9 cellular contexts compared by ENCODE assay signal in the genomic region with DNA sequence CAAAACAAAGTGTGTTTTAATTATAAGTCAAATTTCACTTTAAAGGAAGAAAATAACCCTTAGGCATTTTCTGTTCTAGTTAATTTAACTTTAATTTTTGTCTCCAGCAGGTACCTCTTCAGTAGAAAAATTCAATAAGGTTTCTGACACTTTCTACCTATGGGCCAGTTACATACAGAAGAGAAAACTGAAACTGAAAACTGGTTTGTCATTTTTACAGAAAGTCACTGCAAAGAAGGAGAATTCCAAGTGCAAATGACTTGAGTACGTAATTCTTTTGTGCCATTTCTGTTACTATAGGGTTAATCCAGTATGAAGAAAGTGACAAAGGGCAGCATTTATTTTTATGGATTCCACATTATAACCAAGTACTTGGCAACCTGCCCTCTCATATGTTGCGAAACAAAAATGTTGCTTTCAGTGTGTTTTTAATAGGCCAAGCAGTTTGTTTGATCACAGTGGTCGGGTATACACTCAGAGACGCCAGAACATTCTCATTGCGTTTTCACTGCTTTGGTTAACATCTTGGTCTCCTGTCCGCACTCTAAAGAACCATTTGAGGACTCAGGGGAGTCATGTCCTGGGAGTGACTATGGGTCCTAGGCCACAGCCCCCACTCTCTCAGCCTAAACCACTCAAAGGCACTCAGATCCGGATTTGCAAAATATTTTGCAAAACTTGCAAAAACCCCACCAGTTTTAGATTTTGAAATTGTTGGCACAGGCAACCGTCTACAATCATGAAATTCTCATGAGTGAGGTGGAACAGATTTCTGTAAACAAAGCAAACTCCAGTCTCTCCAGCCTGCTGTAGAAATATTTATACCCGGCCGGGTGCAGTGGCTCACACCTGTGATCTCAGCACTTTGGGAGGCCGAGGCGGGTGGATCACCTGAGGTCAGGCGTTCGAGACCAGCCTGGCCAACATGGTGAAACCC. TPM values are rescaled to one million over a fixed set of nuclear protein-coding genes. Genes with fewer than 3 reads are reported as not detected.
DNase-seq lines count a peak whose midpoint lies in the region; ATAC-seq and TF ChIP-seq lines count a peak whose summit lies in the region.
"Had no signal": no experiment of that assay in that cellular context is flagged by ENCODE, and none has a peak within 500 bp of the region (broad histone marks: within the 10 kb centered on the region; RNA-seq: fewer than 3 reads in every experiment).

No MANE protein-coding gene starts in this region.

- DNase-seq in NCI-H2227 (lab: John Stamatoyannopoulos, UW; ENCODE audit: unreplicated experiment), result peak; percentile 27
- no peak for DNase-seq in NCI-H2227 treated with DMSO at 0.1 percent for 48 hours (lab: John Stamatoyannopoulos, UW)
- peak in 3 of 4 donors; percentile 13 to 67 (median 20) for DNase-seq in body of pancreas
- peak; percentile 32 to 80 (median 72) for DNase-seq in right lobe of liver
- peak; percentile 56 for DNase-seq in ureter (ENCODE audit: low spot score)
- no peak for DNase-seq in stimulated activated CD4-positive, alpha-beta T cell treated with anti-CD3 and anti-CD28 coated beads, Interleukin-2, amount 100 ng/mL, for 24 hours
- DNase-seq in superior temporal gyrus (ENCODE audit: extremely low spot score), result no peak
- DNase-seq: NCI-H1092 had no signal

- H3K27ac ChIP-seq in body of pancreas (peak overlapping the region in 2 of 4 donors; percentile 57 to 72), right lobe of liver (peak overlapping the region; percentile 58 to 93 (median 89))

- no peak overlapping the region for H3K4me3 ChIP-seq in body of pancreas
- no peak overlapping the region for H3K4me3 ChIP-seq in right lobe of liver

- H3K9me3 ChIP-seq in body of pancreas (no peaks in the 10 kb centered on the region), right lobe of liver (no peaks in the 10 kb centered on the region)

- H3K36me3 ChIP-seq in body of pancreas (replicated peaks in 1 of 2; ENCODE audit: insufficient read depth in 1 of 2, low read depth in 2 of 2), result no peaks in the 10 kb centered on the region
- no peaks in the 10 kb centered on the region for H3K36me3 ChIP-seq in right lobe of liver

- H3K4me1 ChIP-seq in body of pancreas, result peaks cover 4% of the 10 kb centered on the region
- H3K4me1 ChIP-seq in right lobe of liver, result peaks cover 0 to 24% (median 8%) of the 10 kb centered on the region in 4 donors

- TF ChIP-seq CTCF in body of pancreas (IDR thresholded peaks at IDR 0.05), result no peak
- no peak for TF ChIP-seq CTCF in right lobe of liver (IDR thresholded peaks at IDR 0.05)

- peak; percentile 55 for ATAC-seq in body of pancreas
- peak; percentile 76 to 86 (median 78) for ATAC-seq in right lobe of liver
- ATAC-seq in GM19452 (IDR thresholded peaks at IDR 0.05; ENCODE audit: unreplicated experiment), result no peak

- intact Hi-C loops in body of pancreas (cut with DNase I) (no loop called here), right lobe of liver (cut with DNase I) (no loop called here)

- TF ChIP-seq POLR2A in body of pancreas (IDR thresholded peaks at IDR 0.05), result no peak
- no peak for TF ChIP-seq POLR2A in right lobe of liver (IDR thresholded peaks at IDR 0.05)

- no peaks in the 10 kb centered on the region for H3K27me3 ChIP-seq in body of pancreas
- no peaks in the 10 kb centered on the region for H3K27me3 ChIP-seq in right lobe of liver

- WGBS in body of pancreas, 2 donors, result 27 to 29% methylated on average over 14 of the region's 14 CpGs
- 6% methylated on average over 14 of the region's 14 CpGs for WGBS in right lobe of liver (ENCODE audit: insufficient coverage, low coverage, low lambda C conversion rate, missing lambda C conversion rate)

RNA-seq across cellular contexts. Expression of a gene that starts 15.3 kb away (rescaled TPM):
- total RNA-seq in body of pancreas (10 to 100 TPM; 21.0 to 34.6 TPM), right lobe of liver (10 to 100 TPM; 24.2 to 33.6 (median 30.9) TPM), ureter (68.4 TPM)

Comparison
In these comparisons a context has a peak if more than half of its experiments do, and no peak if none do; other contexts are left out.
1. DNase-seq: peak in NCI-H2227 (single experiment), body of pancreas (3 of 4), right lobe of liver (3 of 3) and ureter (single experiment); none in NCI-H2227 treated with DMSO at 0.1 percent for 48 hours (single experiment), stimulated activated CD4-positive, alpha-beta T cell treated with anti-CD3 and anti-CD28 coated beads, Interleukin-2, amount 100 ng/mL, for 24 hours (0 of 2) and superior temporal gyrus (single experiment).